Comparison of ENCODE assay signal across 8 cellular contexts in the genomic region with DNA sequence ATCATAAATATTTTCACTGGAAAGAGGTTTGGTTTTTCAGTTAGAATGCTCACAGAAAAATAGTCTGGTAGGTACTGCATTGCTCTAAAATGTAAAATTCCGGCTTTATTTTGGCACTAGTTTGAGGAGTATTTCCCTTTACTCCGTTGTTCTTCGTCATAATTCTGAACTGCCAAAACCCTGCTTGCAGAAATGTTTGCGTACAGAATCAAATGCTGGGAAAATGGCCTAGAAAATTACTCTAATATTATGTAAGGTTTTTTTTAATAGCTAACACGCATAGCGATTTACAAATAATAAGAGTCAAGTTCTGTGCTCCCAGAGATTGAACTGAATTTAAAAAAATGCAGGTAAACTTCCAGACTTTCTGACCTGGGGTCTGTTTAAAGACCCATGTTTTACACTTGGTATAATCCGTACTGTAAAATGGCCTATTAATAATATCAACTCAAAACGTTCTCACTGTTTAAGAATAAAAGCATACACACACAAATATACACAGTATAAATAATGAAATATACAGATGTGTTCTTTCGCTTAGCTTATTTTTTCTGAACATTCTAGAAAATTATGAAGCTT. TPM values are rescaled to one million over a fixed set of nuclear protein-coding genes. Genes with fewer than 3 reads are reported as not detected.
A peak's percentile ranks its signal among the peaks of the same experiment; 100 is the strongest.
DNase-seq lines count a peak whose midpoint lies in the region; ATAC-seq, FAIRE-seq and TF ChIP-seq lines count a peak whose summit lies in the region.

No MANE protein-coding gene starts in this region.

- H2AFZ ChIP-seq in OCI-LY7 (ENCODE audit: low read length) = peak overlapping the region; percentile 99; the same call in 1 of the 2 replicates

- BruUV-seq in Calu3 (replicated peaks; lab: Mats Ljungman, UMichigan) = TSS peak; percentile 55
- no TSS peak for BruUV-seq in OCI-LY7 (replicated peaks; lab: Mats Ljungman, UMichigan)

- DNase-seq in Calu3 (no peak), OCI-LY7 (ENCODE audit: low spot score) (no peak), endodermal cell (no peak), pancreas (no peak), AML-193 (lab: John Stamatoyannopoulos, UW) (no peak), inferior parietal cortex (ENCODE audit: extremely low spot score) (no peak), iPS-NIHi7 (ENCODE audit: extremely low spot score) (no peak)

- H3K4me1 Mint-ChIP-seq in Calu3 (ENCODE audit: low read depth, unreplicated experiment) (no peaks in the 10 kb centered on the region), endodermal cell (peaks cover 5% of the 10 kb centered on the region)

- TF ChIP-seq CTCF in Calu3 (IDR thresholded peaks at IDR 0.05; ENCODE audit: unreplicated experiment) (no peak), OCI-LY7 (conservative IDR thresholded peaks at IDR 0.05; ENCODE audit: low read length) (no peak), endodermal cell (conservative IDR thresholded peaks at IDR 0.05) (no peak), pancreas (IDR thresholded peaks at IDR 0.05) (no peak)

- H3K27ac Mint-ChIP-seq in Calu3 (ENCODE audit: unreplicated experiment) (peak overlapping the region; percentile 72), endodermal cell (peak overlapping the region; percentile 66)

- no peaks in the 10 kb centered on the region for H3K79me2 ChIP-seq in OCI-LY7 (ENCODE audit: insufficient read depth, low read depth, low read length)

- no peaks in the 10 kb centered on the region for H3K9me3 Mint-ChIP-seq in Calu3 (ENCODE audit: low read depth, unreplicated experiment)
- H3K9me3 Mint-ChIP-seq in endodermal cell = no peaks in the 10 kb centered on the region

- H3K9ac ChIP-seq in endodermal cell (ENCODE audit: extremely low read depth, low read length, poor library complexity, severe bottlenecking) = peak overlapping the region; percentile 77

- H3K27ac ChIP-seq in OCI-LY7 (ENCODE audit: low read depth, low read length, poor library complexity, severe bottlenecking) (no peak overlapping the region), endodermal cell (ENCODE audit: low read depth, low read length) (no peak overlapping the region), pancreas (peak overlapping the region; percentile 86 to 93 (median 90))

- no peaks in the 10 kb centered on the region for H3K9me2 ChIP-seq in OCI-LY7 (ENCODE audit: insufficient read depth, low read length)

- CTCF ChIA-PET in Calu3 (lab: Charles Lee) = interaction anchor here (1.4 to 2.4 kb wide), 3 partner anchors 23 to 47 kb away, joined by 3 to 23 read pairs (median 12); partner anchors contain the start of gene ANLN
- CTCF ChIA-PET in OCI-LY7 (lab: Charles Lee; ENCODE audit: unreplicated experiment) = no interaction called here

- intact Hi-C loops in Calu3 (cut with micrococcal nuclease; ENCODE audit: unreplicated experiment) = no loop called here
- intact Hi-C loops in OCI-LY7 (cut with micrococcal nuclease; ENCODE audit: unreplicated experiment) = no loop called here
- intact Hi-C loops in pancreas (cut with DNase I) = no loop called here

- H3K36me3 ChIP-seq in OCI-LY7 (ENCODE audit: insufficient read depth, low read length) (no peaks in the 10 kb centered on the region), endodermal cell (ENCODE audit: control insufficient read depth, insufficient read depth, low read length) (no peaks in the 10 kb centered on the region), pancreas (no peaks in the 10 kb centered on the region)

- H3K27me3 Mint-ChIP-seq in Calu3 (ENCODE audit: unreplicated experiment) = no peaks in the 10 kb centered on the region
- H3K27me3 Mint-ChIP-seq in endodermal cell (ENCODE audit: insufficient read depth) = peaks cover 77% of the 10 kb centered on the region

- POLR2A ChIA-PET in OCI-LY7 (lab: Charles Lee) = interaction anchor here (2.1 kb wide), 1 partner anchor 23 kb away, joined by 10 read pairs; the partner anchor contains the start of gene ANLN

- WGBS in endodermal cell (ENCODE audit: insufficient coverage in 1 of 2, insufficient read length in 1 of 2), 2 experiments = 82 to 92% methylated on average over 5 to 9 of the region's 9 CpGs
- WGBS in pancreas, 2 donors = 14 to 16% methylated on average over 9 of the region's 9 CpGs

- peaks cover 5% of the 10 kb centered on the region for H3K4me1 ChIP-seq in OCI-LY7 (ENCODE audit: insufficient read depth, low read length, poor library complexity, severe bottlenecking)
- H3K4me1 ChIP-seq in endodermal cell (ENCODE audit: control insufficient read depth, insufficient read depth, low read length) = no peaks in the 10 kb centered on the region
- peaks cover 0 to 7% (median 0%) of the 10 kb centered on the region in 3 donors for H3K4me1 ChIP-seq in pancreas

- ATAC-seq in pancreas = no peak
- ATAC-seq in GM19455 (IDR thresholded peaks at IDR 0.05; ENCODE audit: unreplicated experiment) = no peak

- H4K20me1 ChIP-seq in OCI-LY7 (ENCODE audit: insufficient read depth, low read length) = no peaks in the 10 kb centered on the region

- H3K9me3 ChIP-seq in OCI-LY7 (ENCODE audit: low read length) = no peaks in the 10 kb centered on the region
- H3K9me3 ChIP-seq in endodermal cell (ENCODE audit: control insufficient read depth, low read length) = no peaks in the 10 kb centered on the region
- no peaks in the 10 kb centered on the region for H3K9me3 ChIP-seq in pancreas

- peaks cover 17% of the 10 kb centered on the region for H3K36me3 Mint-ChIP-seq in Calu3 (ENCODE audit: insufficient read depth, unreplicated experiment)
- H3K36me3 Mint-ChIP-seq in endodermal cell (ENCODE audit: low read depth) = no peaks in the 10 kb centered on the region

- peak overlapping the region; percentile 86 for H3K4me2 ChIP-seq in OCI-LY7 (ENCODE audit: low read length)

- H3K4me3 Mint-ChIP-seq in Calu3 (ENCODE audit: low read depth, unreplicated experiment) (peak overlapping the region; percentile 86), endodermal cell (peak overlapping the region; percentile 72)

- H3K4me3 ChIP-seq in OCI-LY7 (ENCODE audit: low read depth, low read length, poor library complexity, severe bottlenecking) = peak overlapping the region; percentile 71
- peak overlapping the region; percentile 93 for H3K4me3 ChIP-seq in endodermal cell (ENCODE audit: low read length)
- H3K4me3 ChIP-seq in pancreas = peak overlapping the region; percentile 64 to 88 (median 80)

- peaks cover 33% of the 10 kb centered on the region for H3K27me3 ChIP-seq in endodermal cell (ENCODE audit: control insufficient read depth, insufficient read depth, low read length, poor library complexity, severe bottlenecking)
- no peaks in the 10 kb centered on the region for H3K27me3 ChIP-seq in pancreas

- FAIRE-seq in pancreas (lab: Jason Lieb, UNC) = no peak

RNA-seq across cellular contexts. Expression of gene ANLN, which starts 23.6 kb away (rescaled TPM):
- total RNA-seq in Calu3 (2022) (207 and 274 TPM in 2 replicates), OCI-LY7 (2022) (71.0 and 77.7 TPM in 2 replicates), endodermal cell (100 to 1,000 TPM in 1 of 2 donors, 10 to 100 TPM in 1; 78.6 to 138 TPM), pancreas (1 to 10 TPM in 2 of 6 donors, under 1 TPM in 4; 0.09 to 2.3 (median 0.59) TPM)
- 47.3 and 56.5 TPM in 2 replicates for total RNA-seq in OCI-LY7 (2014; rRNA removed; shearing (Covaris generic))
- 70.6 TPM for polyA plus RNA-seq in endodermal cell (2013, experiment 1 of 2)
- 77.8 TPM for polyA plus RNA-seq in endodermal cell (2013, experiment 2 of 2)
- under 1 TPM; 0.02 to 0.19 TPM for polyA plus RNA-seq in pancreas

Comparison
In these comparisons a context has a peak if more than half of its experiments do, and no peak if none do; other contexts are left out.
1. H3K27ac ChIP-seq: peak in pancreas (4 of 4); none in OCI-LY7 (single experiment) and endodermal cell (single experiment).
2. RNA of gene ANLN, which starts 23.6 kb away (total RNA-seq): 207 to 274 TPM in Calu3, 78.6 to 138 TPM in endodermal cell and 47.3 to 77.7 TPM in OCI-LY7; 0.09 to 2.3 TPM in pancreas; every median in the first group is over 10 times any median in the second.
3. Peak in every context shown above with its lines, with median percentiles within 50 percentile points of each other: H3K4me3 ChIP-seq.